Comparison of ENCODE assay signal across 11 cellular contexts in genomic region chrX:112839856-112840255, GRCh38. TPM values are rescaled to one million over a fixed set of nuclear protein-coding genes. Genes with fewer than 3 reads are reported as not detected.
DNase-seq lines count a peak whose midpoint lies in the region; ATAC-seq and TF ChIP-seq lines count a peak whose summit lies in the region.
"Had no signal": no experiment of that assay in that cellular context is flagged by ENCODE, and none has a peak within 500 bp of the region (broad histone marks: within the 10 kb centered on the region; RNA-seq: fewer than 3 reads in every experiment).

No MANE protein-coding gene starts in this region.

- TF ChIP-seq POLR2A in vagina (IDR thresholded peaks at IDR 0.05): no peak

- H3K36me3 ChIP-seq in left ventricle myocardium inferior (no peaks in the 10 kb centered on the region), muscle layer of colon (ENCODE audit: insufficient read depth, low read length) (no peaks in the 10 kb centered on the region), vagina (no peaks in the 10 kb centered on the region)

- H3K9me3 ChIP-seq in left ventricle myocardium inferior (replicated peaks) (no peaks in the 10 kb centered on the region), muscle layer of colon (ENCODE audit: low read length) (no peaks in the 10 kb centered on the region), vagina (no peaks in the 10 kb centered on the region)

- H3K27me3 ChIP-seq in left ventricle myocardium inferior (ENCODE audit: low read depth): no peaks in the 10 kb centered on the region
- peaks cover 7% of the 10 kb centered on the region in 2 donors for H3K27me3 ChIP-seq in muscle layer of colon (ENCODE audit: control insufficient read depth in 1 of 2, insufficient read depth in 2 of 2, low read length in 2 of 2)
- H3K27me3 ChIP-seq in vagina: peaks cover 5% of the 10 kb centered on the region

- H3K9ac ChIP-seq in muscle layer of colon (ENCODE audit: low read length): peak overlapping the region; percentile 37

- H3K4me3 ChIP-seq in left ventricle myocardium inferior: peak overlapping the region; percentile 80
- H3K4me3 ChIP-seq in coronary artery: peak overlapping the region; percentile 77
- H3K4me3 ChIP-seq in muscle layer of colon (ENCODE audit: low read depth in 1 of 2, low read length in 2 of 2): peak overlapping the region in 1 of 2 donors; percentile 73
- H3K4me3 ChIP-seq in vagina: peak overlapping the region; percentile 51 to 61

- TF ChIP-seq CTCF in left ventricle myocardium inferior (IDR thresholded peaks at IDR 0.05; ENCODE audit: borderline replicate concordance) (no peak), coronary artery (IDR thresholded peaks at IDR 0.05) (no peak), vagina (IDR thresholded peaks at IDR 0.05) (no peak)

- H3K4me1 ChIP-seq in left ventricle myocardium inferior (no peaks in the 10 kb centered on the region), muscle layer of colon (ENCODE audit: insufficient read depth, low read length) (no peaks in the 10 kb centered on the region), vagina (no peaks in the 10 kb centered on the region)

- DNase-seq in left ventricle myocardium inferior (no peak), left ventricle myocardium superior (no peak), coronary artery (ENCODE audit: low spot score) (no peak), vagina (ENCODE audit: extremely low spot score in 2 of 2) (no peak), T1000 (lab: John Stamatoyannopoulos, UW) (no peak), NCI-H187 treated with DMSO at 0.1 percent for 48 hours (lab: John Stamatoyannopoulos, UW) (no peak)
- DNase-seq: GDM1, SHP77 treated with DMSO at 0.1 percent for 48 hours had no signal

- ATAC-seq in left ventricle myocardium superior (no peak), HG02610 (IDR thresholded peaks at IDR 0.05; ENCODE audit: unreplicated experiment) (no peak)

- no peak overlapping the region for H3K27ac ChIP-seq in left ventricle myocardium inferior (replicated peaks)
- H3K27ac ChIP-seq in coronary artery: peak overlapping the region in 1 of 2 donors; percentile 81
- no peak overlapping the region for H3K27ac ChIP-seq in muscle layer of colon (ENCODE audit: low read depth, low read length)
- H3K27ac ChIP-seq in vagina: peak overlapping the region; percentile 72
- H3K27ac ChIP-seq: epithelial cell of prostate had no signal

- intact Hi-C loops in left ventricle myocardium inferior (cut with micrococcal nuclease): no loop called here
- intact Hi-C loops in left ventricle myocardium superior (cut with micrococcal nuclease): no loop called here
- intact Hi-C loops in vagina (cut with DNase I): no loop called here

RNA-seq across cellular contexts. Expression of gene AMOT, which starts 0.8 kb away (rescaled TPM):
- 6.1 TPM for total RNA-seq in left ventricle myocardium inferior
- 7.5 TPM for total RNA-seq in left ventricle myocardium superior
- 9.8 TPM for total RNA-seq in vagina
